ENCODE assay signal across 8 cellular contexts in the genomic region with DNA sequence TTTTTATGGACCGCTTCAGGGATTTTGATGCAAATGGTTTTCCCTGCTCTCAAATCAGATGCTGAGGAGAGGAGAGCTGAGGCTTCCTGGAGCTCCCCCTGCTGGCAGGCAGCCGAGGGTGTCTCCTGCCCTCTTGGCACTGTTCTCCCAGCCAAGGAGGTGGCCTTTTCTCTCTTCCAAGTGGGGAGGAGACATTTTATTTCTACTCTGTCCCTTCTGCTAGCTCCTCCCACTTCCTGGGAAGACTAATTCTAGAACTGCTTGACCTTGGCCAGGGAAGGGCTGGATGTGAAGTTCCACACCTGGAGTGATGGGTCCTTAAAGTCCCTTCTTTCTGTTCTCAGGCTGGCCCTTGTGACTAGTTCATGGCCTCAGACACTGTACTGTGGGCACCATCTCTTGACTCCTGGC. TPM values are rescaled to one million over a fixed set of nuclear protein-coding genes. Genes with fewer than 3 reads are reported as not detected.
A peak's percentile ranks its signal among the peaks of the same experiment; 100 is the strongest.
DNase-seq lines count a peak whose midpoint lies in the region; ATAC-seq, FAIRE-seq and TF ChIP-seq lines count a peak whose summit lies in the region.

No MANE protein-coding gene starts in this region.

- FAIRE-seq in A204.1 (lab: Jason Lieb, UNC), result peak; percentile 91

- H3K4me3 ChIP-seq in GM12875 (ENCODE audit: low read depth, low read length), result no peak overlapping the region
- H3K4me3 ChIP-seq in liver (ENCODE audit: low read depth in 1 of 3, low read length in 3 of 3), result no peak overlapping the region

- no peaks in the 10 kb centered on the region for H3K27me3 ChIP-seq in liver (ENCODE audit: control insufficient read depth in 4 of 4, insufficient read depth in 4 of 4, low read length in 3 of 4)

- no peaks in the 10 kb centered on the region for H3K9me3 ChIP-seq in liver (ENCODE audit: control insufficient read depth in 4 of 4, low read length in 3 of 4)

- TF ChIP-seq CTCF in GM12875 (IDR thresholded peaks at IDR 0.05; ENCODE audit: borderline replicate concordance, insufficient read depth, low read depth, low read length), result peak; percentile 98
- peak; percentile 80 for TF ChIP-seq CTCF in liver (IDR thresholded peaks at IDR 0.05; ENCODE audit: low read depth, low read length, missing input control)

- peak; percentile 70 to 78 for TF ChIP-seq RAD21 in liver (IDR thresholded peaks at IDR 0.05)

- H3K9ac ChIP-seq in liver (ENCODE audit: low read depth in 1 of 2, low read length in 2 of 2), result no peak overlapping the region

- H3K27ac ChIP-seq in liver (ENCODE audit: low read depth in 1 of 2, low read length in 2 of 2), result peak overlapping the region; percentile 98

- peaks cover 4 to 13% (median 6%) of the 10 kb centered on the region in 4 donors for H3K36me3 ChIP-seq in liver (ENCODE audit: control insufficient read depth in 4 of 4, insufficient read depth in 3 of 4, low read depth in 1 of 4, low read length in 3 of 4)

- no peak for ATAC-seq in GM18873 (IDR thresholded peaks at IDR 0.05; ENCODE audit: low FRiP score, unreplicated experiment)

- H3K4me1 ChIP-seq in liver (ENCODE audit: control insufficient read depth in 4 of 4, insufficient read depth in 4 of 4, low read length in 3 of 4), result peaks cover 12 to 61% (median 38%) of the 10 kb centered on the region in 4 donors

- DNase-seq in NCI-H2196 treated with DMSO at 0.1 percent for 48 hours (lab: John Stamatoyannopoulos, UW; ENCODE audit: unreplicated experiment) (peak; percentile 73), dedifferentiated amniotic fluid mesenchymal stem cell (ENCODE audit: extremely low spot score) (peak; percentile 83)
- DNase-seq in activated CD4-positive, alpha-beta T cell treated with anti-CD3 and anti-CD28 coated beads, Interleukin-2, amount 50 U/mL, for 24 hours (ENCODE audit: low read depth in 1 of 2, low spot score in 1 of 2), result peak; percentile 48 to 60
- DNase-seq in stimulated activated CD4-positive, alpha-beta T cell treated with anti-CD3 and anti-CD28 coated beads, Interleukin-4, amount 100 ng/mL, for 24 hours, result peak; percentile 78

- 24% methylated on average over 2 of the region's 2 CpGs for WGBS in liver

TF ChIP-seq in liver, 16 proteins besides CTCF, POLR2A, EP300 and RAD21:
- TF ChIP-seq, protein P1, sequence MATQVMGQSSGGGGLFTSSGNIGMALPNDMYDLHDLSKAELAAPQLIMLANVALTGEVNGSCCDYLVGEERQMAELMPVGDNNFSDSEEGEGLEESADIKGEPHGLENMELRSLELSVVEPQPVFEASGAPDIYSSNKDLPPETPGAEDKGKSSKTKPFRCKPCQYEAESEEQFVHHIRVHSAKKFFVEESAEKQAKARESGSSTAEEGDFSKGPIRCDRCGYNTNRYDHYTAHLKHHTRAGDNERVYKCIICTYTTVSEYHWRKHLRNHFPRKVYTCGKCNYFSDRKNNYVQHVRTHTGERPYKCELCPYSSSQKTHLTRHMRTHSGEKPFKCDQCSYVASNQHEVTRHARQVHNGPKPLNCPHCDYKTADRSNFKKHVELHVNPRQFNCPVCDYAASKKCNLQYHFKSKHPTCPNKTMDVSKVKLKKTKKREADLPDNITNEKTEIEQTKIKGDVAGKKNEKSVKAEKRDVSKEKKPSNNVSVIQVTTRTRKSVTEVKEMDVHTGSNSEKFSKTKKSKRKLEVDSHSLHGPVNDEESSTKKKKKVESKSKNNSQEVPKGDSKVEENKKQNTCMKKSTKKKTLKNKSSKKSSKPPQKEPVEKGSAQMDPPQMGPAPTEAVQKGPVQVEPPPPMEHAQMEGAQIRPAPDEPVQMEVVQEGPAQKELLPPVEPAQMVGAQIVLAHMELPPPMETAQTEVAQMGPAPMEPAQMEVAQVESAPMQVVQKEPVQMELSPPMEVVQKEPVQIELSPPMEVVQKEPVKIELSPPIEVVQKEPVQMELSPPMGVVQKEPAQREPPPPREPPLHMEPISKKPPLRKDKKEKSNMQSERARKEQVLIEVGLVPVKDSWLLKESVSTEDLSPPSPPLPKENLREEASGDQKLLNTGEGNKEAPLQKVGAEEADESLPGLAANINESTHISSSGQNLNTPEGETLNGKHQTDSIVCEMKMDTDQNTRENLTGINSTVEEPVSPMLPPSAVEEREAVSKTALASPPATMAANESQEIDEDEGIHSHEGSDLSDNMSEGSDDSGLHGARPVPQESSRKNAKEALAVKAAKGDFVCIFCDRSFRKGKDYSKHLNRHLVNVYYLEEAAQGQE (IDR thresholded peaks at IDR 0.05), result no peak
- TF ChIP-seq YY1 (IDR thresholded peaks at IDR 0.05) (peak; percentile 47), SP1 (IDR thresholded peaks at IDR 0.05) (no peak)

RNA-seq across cellular contexts. Expression of a gene that starts 31.8 kb away (rescaled TPM):
- total RNA-seq in liver, result 10 to 100 TPM; 27.6 to 42.6 TPM
- polyA plus RNA-seq in liver, result 10 to 100 TPM; 34.1 to 66.0 TPM

RNA-seq across cellular contexts. Expression of a gene that starts 32.4 kb away (rescaled TPM):
- total RNA-seq in liver, result 100 to 1,000 TPM in 1 of 2 donors, 10 to 100 TPM in 1; 33.8 to 121 TPM
- 100 to 1,000 TPM in 1 of 2 donors, 10 to 100 TPM in 1; 69.8 to 108 TPM for polyA plus RNA-seq in liver

RNA-seq across cellular contexts. Expression of a gene that starts 35.0 kb away (rescaled TPM):
- 1 to 10 TPM; 1.9 to 3.0 TPM for total RNA-seq in liver
- polyA plus RNA-seq in liver, result 1 to 10 TPM in 1 of 2 donors, under 1 TPM in 1; 0.40 to 3.3 TPM
